In the genomic region with DNA sequence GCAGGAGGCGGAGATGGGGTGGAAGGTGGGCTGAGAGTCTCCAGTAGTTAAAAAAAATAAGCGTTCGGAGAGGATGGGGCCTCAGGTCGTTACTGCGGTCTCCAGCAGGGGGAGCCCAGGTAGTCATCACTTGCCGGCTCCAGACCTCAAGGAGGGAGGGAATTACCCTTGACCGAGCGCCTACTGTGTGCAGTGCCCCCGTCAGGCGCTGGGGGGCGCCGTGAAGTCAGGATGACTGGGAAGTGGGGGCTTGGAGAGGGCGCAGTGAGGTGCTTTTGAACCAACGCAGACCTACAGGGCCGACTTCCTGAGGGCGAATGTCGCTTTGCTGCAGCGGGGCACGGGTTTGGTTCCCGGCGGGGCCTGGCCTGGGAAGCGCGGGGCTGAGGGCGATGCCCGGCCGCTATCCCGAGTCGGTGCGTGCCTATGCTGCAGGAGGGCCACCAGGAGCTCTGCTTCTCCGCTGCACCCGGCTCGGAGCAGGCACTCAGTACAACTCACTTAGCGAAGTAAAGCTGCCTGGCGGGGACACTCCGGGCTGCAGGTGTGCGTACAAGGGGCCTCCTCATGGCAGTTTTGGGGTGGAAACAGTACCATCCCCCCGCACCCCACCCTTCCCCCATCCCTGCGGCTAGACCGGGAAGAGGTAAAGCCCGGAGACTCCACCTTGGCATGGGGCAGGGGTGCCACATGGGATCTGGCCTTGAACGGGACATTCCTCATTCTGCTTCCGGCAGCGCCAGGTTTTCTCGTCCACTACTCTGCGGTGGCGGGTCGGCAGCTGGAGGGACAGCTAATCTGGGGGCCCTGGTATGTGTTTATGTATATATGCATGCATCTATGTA, we compare ENCODE assay signal across 8 cellular contexts.
A peak's percentile ranks its signal among the peaks of the same experiment; 100 is the strongest.
DNase-seq lines count a peak whose midpoint lies in the region; ATAC-seq and TF ChIP-seq lines count a peak whose summit lies in the region.

No MANE protein-coding gene starts in this region.

- peak overlapping the region in 3 of 5 experiments; percentile 71 to 77 (median 71) for H3K27ac Mint-ChIP-seq in brain

- peaks cover 56% of the 10 kb centered on the region for H3K4me1 Mint-ChIP-seq in brain

- peak; percentile 76 for ATAC-seq in HG02759 (IDR thresholded peaks at IDR 0.05; ENCODE audit: unreplicated experiment)

- H3K4me3 Mint-ChIP-seq in brain, result peak overlapping the region in 3 of 5 experiments; percentile 25 to 55 (median 46)

- H3K27me3 Mint-ChIP-seq in brain, result peaks cover 25% of the 10 kb centered on the region

- peak; percentile 78 to 94 for TF ChIP-seq CTCF in brain (conservative IDR thresholded peaks at IDR 0.05)

- no peaks in the 10 kb centered on the region for H3K36me3 Mint-ChIP-seq in brain

- DNase-seq in NCI-H2107 treated with DMSO at 0.1 percent for 48 hours (lab: John Stamatoyannopoulos, UW; ENCODE audit: unreplicated experiment) (peak; percentile 8), NCI-H2107 (lab: John Stamatoyannopoulos, UW) (no peak), NCI-H146 treated with DMSO at 0.1 percent for 48 hours (lab: John Stamatoyannopoulos, UW; ENCODE audit: unreplicated experiment) (peak; percentile 34), UCSD-AML1 (lab: John Stamatoyannopoulos, UW; ENCODE audit: unreplicated experiment) (peak; percentile 83), kidney glomerular epithelial cell (lab: John Stamatoyannopoulos, UW) (peak; percentile 49)
- peak; percentile 45 to 83 (median 55) for DNase-seq in stimulated activated CD4-positive, alpha-beta T cell treated with anti-CD3 and anti-CD28 coated beads, TNF-alpha, amount 100 ng/mL, for 24 hours (ENCODE audit: low read depth in 3 of 3)

- H3K9me3 Mint-ChIP-seq in brain, result peaks cover 0 to 19% (median 0%) of the 10 kb centered on the region in 5 experiments
